3 cellular contexts compared by ENCODE assay signal in genomic region chr15:30375872-30376271, GRCh38. TPM values are rescaled to one million over a fixed set of nuclear protein-coding genes. Genes with fewer than 3 reads are reported as not detected.
"Had no signal": no experiment of that assay in that cellular context is flagged by ENCODE, and none has a peak within 500 bp of the region (broad histone marks: within the 10 kb centered on the region; RNA-seq: fewer than 3 reads in every experiment).

No MANE protein-coding gene starts in this region.

RNA-seq across cellular contexts. Expression of gene CHRFAM7A, which starts 17.5 kb away (rescaled TPM):
- total RNA-seq: activated naive CD4-positive, alpha-beta T cell treated with anti-CD3 and anti-CD28 coated beads for 36 hours; activated T-helper 2 cell treated with anti-CD3 and anti-CD28 coated beads, Interferon-gamma antibody, Interleukin-2, Interleukin-4, amounts not matched to agents 10 μg/mL and 5 μg/mL and 100 μg/mL, durations not matched to agents 14 hours and 24 hours and 36 hours; T-helper 17 cell had no signal
